Comparison of ENCODE assay signal across 16 cellular contexts in the genomic region with DNA sequence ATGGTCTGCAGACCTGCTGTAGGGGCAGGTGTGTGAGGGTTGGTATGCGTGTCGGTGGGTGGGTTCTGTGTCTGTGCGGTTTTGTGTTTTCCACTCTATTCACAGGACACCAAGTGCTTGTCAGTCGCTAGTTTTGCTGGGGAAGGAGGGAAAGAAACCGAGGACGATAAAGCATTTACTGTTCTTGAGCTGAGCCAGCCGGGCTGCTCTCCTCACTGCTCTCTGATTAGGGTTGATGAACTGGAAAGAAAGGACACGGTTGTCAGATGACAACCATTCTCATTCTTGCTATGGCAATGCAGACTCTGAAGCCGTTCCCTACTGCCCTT. TPM values are rescaled to one million over a fixed set of nuclear protein-coding genes. Genes with fewer than 3 reads are reported as not detected.
DNase-seq lines count a peak whose midpoint lies in the region; ATAC-seq and TF ChIP-seq lines count a peak whose summit lies in the region.
"Had no signal": no experiment of that assay in that cellular context is flagged by ENCODE, and none has a peak within 500 bp of the region (broad histone marks: within the 10 kb centered on the region; RNA-seq: fewer than 3 reads in every experiment).

No MANE protein-coding gene starts in this region.

- H3K36me3 ChIP-seq in NT2/D1 (ENCODE audit: insufficient read depth, insufficient read length, low read length) (no peaks in the 10 kb centered on the region), neural progenitor cell (no peaks in the 10 kb centered on the region)
- H3K36me3 ChIP-seq: tibial nerve had no signal

- H3K79me2 ChIP-seq in neural progenitor cell (ENCODE audit: low read depth): no peaks in the 10 kb centered on the region

- DNase-seq in NCI-H1092 treated with DMSO at 0.1 percent for 48 hours (lab: John Stamatoyannopoulos, UW): peak; percentile 2
- no peak for DNase-seq in NCI-H1092 (lab: John Stamatoyannopoulos, UW)
- DNase-seq in NT2/D1 (ENCODE audit: low read depth, low spot score): no peak
- peak; percentile 0 for DNase-seq in foreskin melanocyte
- peak; percentile 13 for DNase-seq in neural progenitor cell (ENCODE audit: low spot score)
- DNase-seq: activated CD8-positive, alpha-beta memory T cell treated with anti-CD3 and anti-CD28 coated beads, Interleukin-2, amount 50 U/mL, for 4 hours; hypothalamus; MV-4-11; T-helper 9 cell had no signal

- H3K27me3 ChIP-seq in NT2/D1 (ENCODE audit: insufficient read depth, insufficient read length) (peaks cover 62% of the 10 kb centered on the region), neural progenitor cell (peaks cover 57% of the 10 kb centered on the region)
- H3K27me3 ChIP-seq: body of pancreas had no signal

- peak overlapping the region; percentile 79 for H3K4me3 Mint-ChIP-seq in neural progenitor cell

- peaks cover 6% of the 10 kb centered on the region for H3K9me3 Mint-ChIP-seq in neural progenitor cell

- H3K27ac ChIP-seq in neural progenitor cell: no peak overlapping the region
- H3K27ac ChIP-seq: 22Rv1, body of pancreas, tibial nerve had no signal

- H3K36me3 Mint-ChIP-seq in neural progenitor cell: no peaks in the 10 kb centered on the region

- H3F3A ChIP-seq in neural progenitor cell (ENCODE audit: low read depth): no peaks in the 10 kb centered on the region

- no peak overlapping the region for H2AFZ ChIP-seq in neural progenitor cell (replicated peaks)

- H3K9me3 ChIP-seq in NT2/D1 (ENCODE audit: insufficient read depth, low read length) (no peaks in the 10 kb centered on the region), neural progenitor cell (ENCODE audit: low read depth) (no peaks in the 10 kb centered on the region)
- H3K9me3 ChIP-seq: body of pancreas, tibial nerve had no signal

- TF ChIP-seq CTCF in neural progenitor cell (IDR thresholded peaks at IDR 0.05): no peak

- H3K9ac ChIP-seq in NT2/D1 (ENCODE audit: insufficient read length, low read depth): no peak overlapping the region
- H3K9ac ChIP-seq in neural progenitor cell: no peak overlapping the region

- peaks cover 5% of the 10 kb centered on the region for H3K4me1 Mint-ChIP-seq in neural progenitor cell

- no peaks in the 10 kb centered on the region for H4K20me1 ChIP-seq in neural progenitor cell (ENCODE audit: low read depth)

- H3K27ac Mint-ChIP-seq in neural progenitor cell: no peak overlapping the region

- no peak for ATAC-seq in GM21423 (IDR thresholded peaks at IDR 0.05; ENCODE audit: unreplicated experiment)
- ATAC-seq in HG03439 (IDR thresholded peaks at IDR 0.05; ENCODE audit: unreplicated experiment): no peak
- ATAC-seq in GM18502 (IDR thresholded peaks at IDR 0.05; ENCODE audit: poor library complexity, unreplicated experiment): no peak
- ATAC-seq: body of pancreas had no signal

- H3K4me1 ChIP-seq in NT2/D1 (ENCODE audit: insufficient read depth, insufficient read length) (peaks cover 5% of the 10 kb centered on the region), neural progenitor cell (no peaks in the 10 kb centered on the region)

- peaks cover 17% of the 10 kb centered on the region for H3K27me3 Mint-ChIP-seq in neural progenitor cell (ENCODE audit: insufficient read depth, low read depth)

- peak overlapping the region; percentile 92 for H3K4me2 ChIP-seq in neural progenitor cell

- H3K4me3 ChIP-seq in NT2/D1 (ENCODE audit: insufficient read length, low read depth) (peak overlapping the region; percentile 53), neural progenitor cell (peak overlapping the region; percentile 58)
- H3K4me3 ChIP-seq: body of pancreas had no signal

RNA-seq across cellular contexts. Expression of a gene that starts 0.8 kb away (rescaled TPM):
- 0.19 and 1.2 TPM in 2 replicates for total RNA-seq in neural progenitor cell (ENCODE audit: low replicate concordance)
- total RNA-seq: body of pancreas, mononuclear cell, tibial nerve had no signal

Comparison
In these comparisons a context has a peak if more than half of its experiments do, and no peak if none do; other contexts are left out.
1. DNase-seq: peak in NCI-H1092 treated with DMSO at 0.1 percent for 48 hours (single experiment), foreskin melanocyte (single experiment) and neural progenitor cell (single experiment); none in NCI-H1092 (single experiment) and NT2/D1 (single experiment).